In the genomic region with DNA sequence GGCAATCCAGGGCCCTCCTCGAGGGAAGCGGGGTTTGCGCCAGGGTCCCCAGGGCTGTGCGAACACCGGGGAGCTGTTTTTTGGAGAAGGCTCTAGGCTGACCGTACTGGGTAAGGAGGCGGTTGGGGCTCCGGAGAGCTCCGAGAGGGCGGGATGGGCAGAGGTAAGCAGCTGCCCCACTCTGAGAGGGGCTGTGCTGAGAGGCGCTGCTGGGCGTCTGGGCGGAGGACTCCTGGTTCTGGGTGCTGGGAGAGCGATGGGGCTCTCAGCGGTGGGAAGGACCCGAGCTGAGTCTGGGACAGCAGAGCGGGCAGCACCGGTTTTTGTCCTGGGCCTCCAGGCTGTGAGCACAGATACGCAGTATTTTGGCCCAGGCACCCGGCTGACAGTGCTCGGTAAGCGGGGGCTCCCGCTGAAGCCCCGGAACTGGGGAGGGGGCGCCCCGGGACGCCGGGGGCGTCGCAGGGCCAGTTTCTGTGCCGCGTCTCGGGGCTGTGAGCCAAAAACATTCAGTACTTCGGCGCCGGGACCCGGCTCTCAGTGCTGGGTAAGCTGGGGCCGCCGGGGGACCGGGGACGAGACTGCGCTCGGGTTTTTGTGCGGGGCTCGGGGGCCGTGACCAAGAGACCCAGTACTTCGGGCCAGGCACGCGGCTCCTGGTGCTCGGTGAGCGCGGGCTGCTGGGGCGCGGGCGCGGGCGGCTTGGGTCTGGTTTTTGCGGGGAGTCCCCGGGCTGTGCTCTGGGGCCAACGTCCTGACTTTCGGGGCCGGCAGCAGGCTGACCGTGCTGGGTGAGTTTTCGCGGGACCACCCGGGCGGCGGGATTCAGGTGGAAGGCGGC, we compare ENCODE assay signal across 9 cellular contexts. TPM values are rescaled to one million over a fixed set of nuclear protein-coding genes. Genes with fewer than 3 reads are reported as not detected.
A peak's percentile ranks its signal among the peaks of the same experiment; 100 is the strongest.
DNase-seq lines count a peak whose midpoint lies in the region; ATAC-seq, FAIRE-seq and TF ChIP-seq lines count a peak whose summit lies in the region.
"Had no signal": no experiment of that assay in that cellular context is flagged by ENCODE, and none has a peak within 500 bp of the region (broad histone marks: within the 10 kb centered on the region; RNA-seq: fewer than 3 reads in every experiment).

No MANE protein-coding gene starts in this region.

- no peak overlapping the region for H3K4me3 ChIP-seq in K562
- H3K4me3 ChIP-seq in mononuclear cell (ENCODE audit: low read length) = peak overlapping the region; percentile 77
- H3K4me3 ChIP-seq: BLaER1 treated with 17β-estradiol and CSF1 and Interleukin-3, amounts not matched to agents 10 nM and 100 nM had no signal

- WGBS in K562 (ENCODE audit: insufficient coverage, low coverage, missing lambda C conversion rate) = 44% methylated on average over 56 of the region's 69 CpGs

- H4K20me1 ChIP-seq in K562 (replicated peaks; ENCODE audit: control insufficient read depth, insufficient read depth, low read length) = no peaks in the 10 kb centered on the region

- intact Hi-C loops in K562 (cut with micrococcal nuclease) = no loop called here

- no peaks in the 10 kb centered on the region for H3K79me2 ChIP-seq in K562 (ENCODE audit: control insufficient read depth, insufficient read depth, low read length)

- POLR2A ChIA-PET in activated CD4-positive, alpha-beta T cell treated with anti-CD3 and anti-CD28 coated beads, Interleukin-2, amount 10 ng/mL, durations not matched to agents 7 days and 5 days (lab: Charles Lee) = interaction anchor here (1.0 to 8.4 kb wide), 3 partner anchors 11 to 476 kb away, joined by 4 to 143 read pairs (median 66); no protein-coding TSS in a partner anchor
- POLR2A ChIA-PET in K562 (lab: Yijun Ruan, JAX) = interaction anchor here (0.7 to 1.5 kb wide), 2 partner anchors 8 to 418 kb away, joined by 3 read pairs; no protein-coding TSS in a partner anchor

- no peak for TF ChIP-seq POLR2A in K562 (conservative IDR thresholded peaks at IDR 0.05)

- no peak overlapping the region for H3K9ac ChIP-seq in K562 (ENCODE audit: insufficient read depth in 1 of 2, low read depth in 2 of 2, low read length in 2 of 2)
- H3K9ac ChIP-seq: BLaER1 treated with 17β-estradiol and CSF1 and Interleukin-3, amounts not matched to agents 10 nM and 100 nM had no signal

- no peak overlapping the region for H3K27ac ChIP-seq in K562 (ENCODE audit: extremely low read depth, low read depth, low read length)
- H3K27ac ChIP-seq: BLaER1 treated with 17β-estradiol and CSF1 and Interleukin-3, amounts not matched to agents 10 nM and 100 nM had no signal

- H3K9me3 ChIP-seq in K562 (replicated peaks; ENCODE audit: control insufficient read depth, insufficient read depth, low read depth, low read length) = no peaks in the 10 kb centered on the region
- no peaks in the 10 kb centered on the region for H3K9me3 ChIP-seq in mononuclear cell (ENCODE audit: low read depth, low read length)
- H3K9me3 ChIP-seq: BLaER1 treated with 17β-estradiol and CSF1 and Interleukin-3, amounts not matched to agents 10 nM and 100 nM had no signal

- H3K4me1 ChIP-seq in K562 (replicated peaks in 1 of 2; ENCODE audit: control insufficient read depth in 2 of 2, insufficient read depth in 2 of 2, low read length in 2 of 2) (peaks cover 0 to 10% of the 10 kb centered on the region in 2 experiments; a peak in 2 of 5 replicates), mononuclear cell (ENCODE audit: insufficient read depth, low read length) (peaks cover 70% of the 10 kb centered on the region)

- H3K9me1 ChIP-seq in K562 (ENCODE audit: control insufficient read depth, insufficient read depth, low read length) = no peaks in the 10 kb centered on the region

- no peaks in the 10 kb centered on the region for H3K27me3 Mint-ChIP-seq in activated CD4-positive, alpha-beta T cell treated with anti-CD3 and anti-CD28 coated beads, Interleukin-2, amount 10 ng/mL, durations not matched to agents 7 days and 5 days

- no peak for TF ChIP-seq EP300 in K562 (IDR thresholded peaks at IDR 0.05; ENCODE audit: low read length)

- H3K4me3 Mint-ChIP-seq in activated CD4-positive, alpha-beta T cell treated with anti-CD3 and anti-CD28 coated beads, Interleukin-2, amount 10 ng/mL, durations not matched to agents 7 days and 5 days = peak overlapping the region; percentile 100

- CTCF ChIA-PET in activated CD4-positive, alpha-beta T cell treated with anti-CD3 and anti-CD28 coated beads, Interleukin-2, amount 10 ng/mL, durations not matched to agents 7 days and 5 days (lab: Charles Lee) = interaction anchor here (1.0 to 5.8 kb wide), 4 partner anchors 11 to 405 kb away, joined by 3 to 104 read pairs (median 12); no protein-coding TSS in a partner anchor
- CTCF ChIA-PET in K562 (lab: Yijun Ruan, JAX; ENCODE audit: low intra/inter-chr PET ratio) = no interaction called here

- FAIRE-seq in K562 (lab: Jason Lieb, UNC) = no peak

- in situ Hi-C loops in K562 (cut with MboI) = loop anchor here (25.0 kb wide), 1 partner anchor 159 kb away; no protein-coding TSS in a partner anchor

- peak overlapping the region; percentile 100 for H3K27ac Mint-ChIP-seq in activated CD4-positive, alpha-beta T cell treated with anti-CD3 and anti-CD28 coated beads, Interleukin-2, amount 10 ng/mL, durations not matched to agents 7 days and 5 days

- TF ChIP-seq RAD21 in K562 (CRISPR knock-in tag; conservative IDR thresholded peaks at IDR 0.05 in 1 of 2, IDR thresholded peaks at IDR 0.05 in 1 of 2) = no peak

- no peak for DNase-seq in activated CD4-positive, alpha-beta T cell treated with anti-CD3 and anti-CD28 coated beads, Interleukin-2, amount 10 ng/mL, durations not matched to agents 7 days and 5 days
- no peak for DNase-seq in activated CD4-positive, alpha-beta T cell treated with anti-CD3 and anti-CD28 coated beads, Interleukin-2, amount 50 U/mL, for 1 hour
- no peak for DNase-seq in K562 (ENCODE audit: extremely low read depth in 1 of 4, low spot score in 3 of 4)
- DNase-seq in stimulated activated CD4-positive, alpha-beta T cell treated with anti-CD3 and anti-CD28 coated beads, Interleukin-4, amount 100 ng/mL, for 1 hour = no peak
- no peak for DNase-seq in COR-L47 (lab: John Stamatoyannopoulos, UW)
- DNase-seq in glomerular visceral epithelial cell (ENCODE audit: extremely low spot score) = no peak

- no peak overlapping the region for H3K4me2 ChIP-seq in K562 (ENCODE audit: insufficient read depth, low read length)

- no peak for TF ChIP-seq CTCF in K562 (IDR thresholded peaks at IDR 0.05 in 2 of 3, conservative IDR thresholded peaks at IDR 0.05 in 1 of 3; ENCODE audit: insufficient read depth in 2 of 3, low read depth in 1 of 3, low read length in 3 of 3)

- H3K27me3 ChIP-seq in K562 (ENCODE audit: control insufficient read depth in 2 of 2, insufficient read depth in 2 of 2, low read length in 2 of 2) (peaks cover 9 to 43% of the 10 kb centered on the region in 2 experiments), mononuclear cell (ENCODE audit: insufficient read depth, low read length) (peaks cover 15% of the 10 kb centered on the region)

- no peaks in the 10 kb centered on the region for H3K36me3 ChIP-seq in K562 (ENCODE audit: control insufficient read depth, insufficient read depth, low read length)
- H3K36me3 ChIP-seq: BLaER1 treated with 17β-estradiol and CSF1 and Interleukin-3, amounts not matched to agents 10 nM and 100 nM had no signal

- no TSS peak for BruUV-seq in K562 (replicated peaks; lab: Mats Ljungman, UMichigan)

- ATAC-seq in HG03280 (IDR thresholded peaks at IDR 0.05; ENCODE audit: unreplicated experiment) (peak; percentile 41), K562 (no peak; the same call in 1 of the 3 replicates)

- H2AFZ ChIP-seq in K562 (ENCODE audit: low read depth, low read length) = no peak overlapping the region

- peaks cover 63% of the 10 kb centered on the region for H3K4me1 Mint-ChIP-seq in activated CD4-positive, alpha-beta T cell treated with anti-CD3 and anti-CD28 coated beads, Interleukin-2, amount 10 ng/mL, durations not matched to agents 7 days and 5 days

- peaks cover 78% of the 10 kb centered on the region for H3K36me3 Mint-ChIP-seq in activated CD4-positive, alpha-beta T cell treated with anti-CD3 and anti-CD28 coated beads, Interleukin-2, amount 10 ng/mL, durations not matched to agents 7 days and 5 days (ENCODE audit: low read depth)

- no peaks in the 10 kb centered on the region for H3K9me3 Mint-ChIP-seq in activated CD4-positive, alpha-beta T cell treated with anti-CD3 and anti-CD28 coated beads, Interleukin-2, amount 10 ng/mL, durations not matched to agents 7 days and 5 days

RNA-seq across cellular contexts. Expression of gene PRSS2, which starts 26.0 kb away (rescaled TPM):
- not detected for total RNA-seq in activated CD4-positive, alpha-beta T cell treated with anti-CD3 and anti-CD28 coated beads, Interleukin-2, amount 10 ng/mL, durations not matched to agents 7 days and 5 days
- total RNA-seq in K562 (2011; cell fraction: chromatin; rRNA removed; ENCODE audit: low replicate concordance) = 2.5 TPM in 1 of 2 replicates, not detected in the other
- 4.6 and 6.2 TPM in 2 replicates for total RNA-seq in K562 (2011; cell fraction: nucleolus; rRNA removed)
- 3.5 and 4.8 TPM in 2 replicates for total RNA-seq in K562 (2011; cell fraction: nucleoplasm; rRNA removed)
- total RNA-seq in K562 (2014; rRNA removed) (1.1 and 1.7 TPM in 2 replicates), K562 (2014; rRNA removed; fragmentation: Illumina TruSeq; extraction: Trizol) (2.4 and 2.5 TPM in 2 replicates), K562 (2015; rRNA removed; fragmentation: Illumina TruSeq; extraction: Trizol) (1.3 and 2.4 TPM in 2 replicates), K562 (2021) (23.9 and 30.1 TPM in 2 replicates), mononuclear cell (not detected)
- polyA plus RNA-seq in K562 (2011; rRNA removed) (3.8 and 6.4 TPM in 2 replicates), K562 (2014; fragmentation: Illumina TruSeq; extraction: Trizol) (4.7 and 6.2 TPM in 2 replicates), K562 (2014; fragmentation: Nextera tagmentation; extraction: Ambion mirVana) (10 to 100 TPM in 1 of 2 experiments, 1 to 10 TPM in 1; 9.5 to 16.4 TPM), K562 (2014; rRNA removed) (1.4 and 1.6 TPM in 2 replicates)
- polyA plus RNA-seq in K562 (2011; cell fraction: cytosol; rRNA removed) = 9.3 and 14.7 TPM in 2 replicates
- 4.3 and 5.0 TPM in 2 replicates for polyA plus RNA-seq in K562 (2011; cell fraction: nucleus; rRNA removed)
- 6.6 and 43.8 TPM in 2 replicates for polyA plus RNA-seq in K562 (2012)
- 2.8 and 3.7 TPM in 2 replicates for polyA minus RNA-seq in K562 (2011; rRNA and poly(A)+ RNA removed)
- 4.5 and 5.4 TPM in 2 replicates for polyA minus RNA-seq in K562 (2011; cell fraction: cytosol; rRNA and poly(A)+ RNA removed)
- 0.67 and 1.4 TPM in 2 replicates for polyA minus RNA-seq in K562 (2011; cell fraction: nucleus; rRNA and poly(A)+ RNA removed)

RNA-seq across cellular contexts. Expression of gene PRSS1, which starts 47.4 kb away (rescaled TPM):
- not detected for total RNA-seq in activated CD4-positive, alpha-beta T cell treated with anti-CD3 and anti-CD28 coated beads, Interleukin-2, amount 10 ng/mL, durations not matched to agents 7 days and 5 days
- total RNA-seq in K562 (2011; cell fraction: chromatin; rRNA removed; ENCODE audit: low replicate concordance) = not detected in 2 replicates
- total RNA-seq in K562 (2011; cell fraction: nucleolus; rRNA removed) = not detected in 2 replicates
- not detected in 2 replicates for total RNA-seq in K562 (2011; cell fraction: nucleoplasm; rRNA removed)
- total RNA-seq in K562 (2014; rRNA removed) (not detected in 2 replicates), K562 (2014; rRNA removed; fragmentation: Illumina TruSeq; extraction: Trizol) (not detected in 2 replicates), K562 (2015; rRNA removed; fragmentation: Illumina TruSeq; extraction: Trizol) (not detected in 2 replicates), K562 (2021) (6.6 and 8.8 TPM in 2 replicates), mononuclear cell (0.73 TPM)
- polyA plus RNA-seq in K562 (2011; rRNA removed) (not detected in 2 replicates), K562 (2014; fragmentation: Illumina TruSeq; extraction: Trizol) (not detected in 2 replicates), K562 (2014; fragmentation: Nextera tagmentation; extraction: Ambion mirVana) (under 1 TPM; 0.07 to 0.20 TPM), K562 (2014; rRNA removed) (not detected in 2 replicates)
- polyA plus RNA-seq in K562 (2011; cell fraction: cytosol; rRNA removed) = not detected in 2 replicates
- 0.27 TPM in 1 of 2 replicates, not detected in the other for polyA plus RNA-seq in K562 (2011; cell fraction: nucleus; rRNA removed)
- polyA plus RNA-seq in K562 (2012) = 0.86 TPM in 1 of 2 replicates, not detected in the other
- not detected in 2 replicates for polyA minus RNA-seq in K562 (2011; rRNA and poly(A)+ RNA removed)
- not detected in 2 replicates for polyA minus RNA-seq in K562 (2011; cell fraction: cytosol; rRNA and poly(A)+ RNA removed)
- not detected in 2 replicates for polyA minus RNA-seq in K562 (2011; cell fraction: nucleus; rRNA and poly(A)+ RNA removed)

RNA-seq across cellular contexts. Expression of gene EPHB6, which starts 58.2 kb away (rescaled TPM):
- total RNA-seq in activated CD4-positive, alpha-beta T cell treated with anti-CD3 and anti-CD28 coated beads, Interleukin-2, amount 10 ng/mL, durations not matched to agents 7 days and 5 days = 10 to 100 TPM; 28.6 to 29.1 TPM
- total RNA-seq in K562 (2011; cell fraction: chromatin; rRNA removed; ENCODE audit: low replicate concordance) = 81.3 and 499 TPM in 2 replicates
- 147 and 442 TPM in 2 replicates for total RNA-seq in K562 (2011; cell fraction: nucleolus; rRNA removed)
- total RNA-seq in K562 (2011; cell fraction: nucleoplasm; rRNA removed) = 112 and 171 TPM in 2 replicates
- total RNA-seq in K562 (2014; rRNA removed) (10.4 and 11.3 TPM in 2 replicates), K562 (2014; rRNA removed; fragmentation: Illumina TruSeq; extraction: Trizol) (4.1 and 4.3 TPM in 2 replicates), K562 (2015; rRNA removed; fragmentation: Illumina TruSeq; extraction: Trizol) (1.5 and 2.1 TPM in 2 replicates), K562 (2021) (13.2 and 19.1 TPM in 2 replicates), mononuclear cell (8.3 TPM)
- polyA plus RNA-seq in K562 (2011; rRNA removed) (108 and 123 TPM in 2 replicates), K562 (2014; fragmentation: Illumina TruSeq; extraction: Trizol) (7.6 and 10.7 TPM in 2 replicates), K562 (2014; fragmentation: Nextera tagmentation; extraction: Ambion mirVana) (1 to 10 TPM; 1.4 to 2.5 TPM), K562 (2014; rRNA removed) (12.0 and 16.3 TPM in 2 replicates)
- 99.6 and 191 TPM in 2 replicates for polyA plus RNA-seq in K562 (2011; cell fraction: cytosol; rRNA removed)
- 516 and 1,081 TPM in 2 replicates for polyA plus RNA-seq in K562 (2011; cell fraction: nucleus; rRNA removed)
- polyA plus RNA-seq in K562 (2012) = 8.8 and 13.0 TPM in 2 replicates
- polyA minus RNA-seq in K562 (2011; rRNA and poly(A)+ RNA removed) = 56.3 and 87.3 TPM in 2 replicates
- 119 and 124 TPM in 2 replicates for polyA minus RNA-seq in K562 (2011; cell fraction: cytosol; rRNA and poly(A)+ RNA removed)
- 75.4 and 113 TPM in 2 replicates for polyA minus RNA-seq in K562 (2011; cell fraction: nucleus; rRNA and poly(A)+ RNA removed)
